ENCODE assay signal across 1 cellular context in genomic region chr20:3741846-3742458, GRCh38.
A peak's percentile ranks its signal among the peaks of the same experiment; 100 is the strongest.
TF ChIP-seq lines count a peak whose summit lies in the region.

No MANE protein-coding gene starts in this region.

TF ChIP-seq in HEK293, 187 proteins besides CTCF, POLR2A, EP300 and RAD21 (continued from another document):
- TF ChIP-seq ZNF280D (tag by site-specific recombination; IDR thresholded peaks at IDR 0.05) (no peak), YY2 (tag by site-specific recombination; IDR thresholded peaks at IDR 0.05) (no peak), ZNF155 (tag by site-specific recombination; IDR thresholded peaks at IDR 0.05) (no peak), ZNF530 (tag by site-specific recombination; IDR thresholded peaks at IDR 0.05; ENCODE audit: low read depth) (no peak), ZNF335 (tag by site-specific recombination; conservative IDR thresholded peaks at IDR 0.05) (no peak), ZNF571 (tag by site-specific recombination; IDR thresholded peaks at IDR 0.05) (no peak), ZBTB6 (tag by site-specific recombination; IDR thresholded peaks at IDR 0.05) (peak; percentile 32; the same call in 1 of the 2 replicates), ZNF140 (tag by site-specific recombination; IDR thresholded peaks at IDR 0.05) (0 out of 2 replicates have a peak, but pooled peaks have one; percentile 2), ZNF785 (tag by site-specific recombination; IDR thresholded peaks at IDR 0.05) (no peak)
- TF ChIP-seq, protein P1, sequence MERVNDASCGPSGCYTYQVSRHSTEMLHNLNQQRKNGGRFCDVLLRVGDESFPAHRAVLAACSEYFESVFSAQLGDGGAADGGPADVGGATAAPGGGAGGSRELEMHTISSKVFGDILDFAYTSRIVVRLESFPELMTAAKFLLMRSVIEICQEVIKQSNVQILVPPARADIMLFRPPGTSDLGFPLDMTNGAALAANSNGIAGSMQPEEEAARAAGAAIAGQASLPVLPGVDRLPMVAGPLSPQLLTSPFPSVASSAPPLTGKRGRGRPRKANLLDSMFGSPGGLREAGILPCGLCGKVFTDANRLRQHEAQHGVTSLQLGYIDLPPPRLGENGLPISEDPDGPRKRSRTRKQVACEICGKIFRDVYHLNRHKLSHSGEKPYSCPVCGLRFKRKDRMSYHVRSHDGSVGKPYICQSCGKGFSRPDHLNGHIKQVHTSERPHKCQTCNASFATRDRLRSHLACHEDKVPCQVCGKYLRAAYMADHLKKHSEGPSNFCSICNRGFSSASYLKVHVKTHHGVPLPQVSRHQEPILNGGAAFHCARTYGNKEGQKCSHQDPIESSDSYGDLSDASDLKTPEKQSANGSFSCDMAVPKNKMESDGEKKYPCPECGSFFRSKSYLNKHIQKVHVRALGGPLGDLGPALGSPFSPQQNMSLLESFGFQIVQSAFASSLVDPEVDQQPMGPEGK (tag by site-specific recombination; IDR thresholded peaks at IDR 0.05) = no peak
- TF ChIP-seq, protein P2, sequence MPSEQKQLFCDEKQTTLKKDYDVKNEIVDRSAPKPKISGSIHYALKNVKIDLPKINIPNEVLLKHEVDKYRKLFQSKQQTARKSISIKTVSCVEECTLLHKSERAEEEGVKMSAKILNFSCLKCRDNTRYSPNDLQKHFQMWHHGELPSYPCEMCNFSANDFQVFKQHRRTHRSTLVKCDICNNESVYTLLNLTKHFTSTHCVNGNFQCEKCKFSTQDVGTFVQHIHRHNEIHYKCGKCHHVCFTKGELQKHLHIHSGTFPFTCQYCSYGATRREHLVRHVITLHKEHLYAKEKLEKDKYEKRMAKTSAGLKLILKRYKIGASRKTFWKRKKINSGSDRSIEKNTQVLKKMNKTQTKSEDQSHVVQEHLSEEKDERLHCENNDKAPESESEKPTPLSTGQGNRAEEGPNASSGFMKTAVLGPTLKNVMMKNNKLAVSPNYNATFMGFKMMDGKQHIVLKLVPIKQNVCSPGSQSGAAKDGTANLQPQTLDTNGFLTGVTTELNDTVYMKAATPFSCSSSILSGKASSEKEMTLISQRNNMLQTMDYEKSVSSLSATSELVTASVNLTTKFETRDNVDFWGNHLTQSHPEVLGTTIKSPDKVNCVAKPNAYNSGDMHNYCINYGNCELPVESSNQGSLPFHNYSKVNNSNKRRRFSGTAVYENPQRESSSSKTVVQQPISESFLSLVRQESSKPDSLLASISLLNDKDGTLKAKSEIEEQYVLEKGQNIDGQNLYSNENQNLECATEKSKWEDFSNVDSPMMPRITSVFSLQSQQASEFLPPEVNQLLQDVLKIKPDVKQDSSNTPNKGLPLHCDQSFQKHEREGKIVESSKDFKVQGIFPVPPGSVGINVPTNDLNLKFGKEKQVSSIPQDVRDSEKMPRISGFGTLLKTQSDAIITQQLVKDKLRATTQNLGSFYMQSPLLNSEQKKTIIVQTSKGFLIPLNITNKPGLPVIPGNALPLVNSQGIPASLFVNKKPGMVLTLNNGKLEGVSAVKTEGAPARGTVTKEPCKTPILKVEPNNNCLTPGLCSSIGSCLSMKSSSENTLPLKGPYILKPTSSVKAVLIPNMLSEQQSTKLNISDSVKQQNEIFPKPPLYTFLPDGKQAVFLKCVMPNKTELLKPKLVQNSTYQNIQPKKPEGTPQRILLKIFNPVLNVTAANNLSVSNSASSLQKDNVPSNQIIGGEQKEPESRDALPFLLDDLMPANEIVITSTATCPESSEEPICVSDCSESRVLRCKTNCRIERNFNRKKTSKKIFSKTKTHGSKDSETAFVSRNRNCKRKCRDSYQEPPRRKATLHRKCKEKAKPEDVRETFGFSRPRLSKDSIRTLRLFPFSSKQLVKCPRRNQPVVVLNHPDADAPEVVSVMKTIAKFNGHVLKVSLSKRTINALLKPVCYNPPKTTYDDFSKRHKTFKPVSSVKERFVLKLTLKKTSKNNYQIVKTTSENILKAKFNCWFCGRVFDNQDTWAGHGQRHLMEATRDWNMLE (tag by site-specific recombination; conservative IDR thresholded peaks at IDR 0.05; ENCODE audit: low read depth) = no peak
